ENCODE assay signal across 8 cellular contexts in genomic region chr6:33571637-33572316, GRCh38. TPM values are rescaled to one million over a fixed set of nuclear protein-coding genes. Genes with fewer than 3 reads are reported as not detected.
A peak's percentile ranks its signal among the peaks of the same experiment; 100 is the strongest.
DNase-seq lines count a peak whose midpoint lies in the region; ATAC-seq, FAIRE-seq and TF ChIP-seq lines count a peak whose summit lies in the region.

No MANE protein-coding gene starts in this region.

- H4K91ac ChIP-seq in trophoblast cell (ENCODE audit: low read depth, low read length) = peak overlapping the region; percentile 10

- H2BK12ac ChIP-seq in trophoblast cell (ENCODE audit: low read length) = no peak overlapping the region

- peak overlapping the region; percentile 40 for H3K4me3 ChIP-seq in SJSA1
- peak overlapping the region; percentile 70 for H3K4me3 ChIP-seq in fibroblast of the aortic adventitia (ENCODE audit: low read depth, low read length)
- no peak overlapping the region for H3K4me3 ChIP-seq in trophoblast cell (ENCODE audit: low read depth, low read length)

- no peak overlapping the region for H3K18ac ChIP-seq in trophoblast cell (ENCODE audit: low read length)

- DNase-seq in SJSA1 (ENCODE audit: low read depth in 1 of 2, low spot score in 2 of 2) (no peak), fibroblast of the aortic adventitia (ENCODE audit: low read depth) (no peak), trophoblast cell (no peak), NCI-H2107 (lab: John Stamatoyannopoulos, UW) (no peak), frontal cortex (ENCODE audit: low spot score in 2 of 2) (no peak)
- no peak for DNase-seq in central memory CD4-positive, alpha-beta T cell

- no peaks in the 10 kb centered on the region for H3K79me2 ChIP-seq in trophoblast cell (ENCODE audit: control insufficient read depth, insufficient read depth, low read length, poor library complexity)

- H3K79me1 ChIP-seq in trophoblast cell (ENCODE audit: low read length) = no peaks in the 10 kb centered on the region

- no peaks in the 10 kb centered on the region for H3K4me1 ChIP-seq in ES-I3 (ENCODE audit: insufficient read depth, low read length)
- peaks cover 7% of the 10 kb centered on the region; the same call in 1 of the 2 replicates for H3K4me1 ChIP-seq in SJSA1 (replicated peaks)
- peaks cover 0 to 4% of the 10 kb centered on the region in 2 experiments for H3K4me1 ChIP-seq in trophoblast cell (ENCODE audit: control insufficient read depth in 1 of 2, insufficient read depth in 2 of 2, low read length in 2 of 2)

- no peak overlapping the region for H3K14ac ChIP-seq in trophoblast cell (ENCODE audit: low read length)

- H3K36me3 ChIP-seq in ES-I3 (ENCODE audit: insufficient read depth, low read length) (peaks cover 19% of the 10 kb centered on the region), SJSA1 (peaks cover 27% of the 10 kb centered on the region), trophoblast cell (ENCODE audit: control insufficient read depth in 1 of 2, insufficient read depth in 2 of 2, low read length in 2 of 2) (peaks cover 24 to 25% of the 10 kb centered on the region in 2 experiments)

- no peaks in the 10 kb centered on the region for H3K27me3 ChIP-seq in SJSA1 (replicated peaks)
- no peaks in the 10 kb centered on the region for H3K27me3 ChIP-seq in trophoblast cell (ENCODE audit: insufficient read depth, low read length)

- H3K27ac ChIP-seq in SJSA1 = 0 out of 2 replicates have a peak overlapping the region, but pooled peaks have one; percentile 20
- H3K27ac ChIP-seq in trophoblast cell (ENCODE audit: low read depth, low read length) = no peak overlapping the region

- no peak for FAIRE-seq in frontal cortex (lab: Jason Lieb, UNC)

- peak overlapping the region; percentile 69 for H3K4me2 ChIP-seq in trophoblast cell (ENCODE audit: low read length)

- peak overlapping the region; percentile 1 for H4K12ac ChIP-seq in trophoblast cell (ENCODE audit: low read depth, low read length)

- H2AFZ ChIP-seq in trophoblast cell (ENCODE audit: insufficient read depth, low read length, poor library complexity) = peak overlapping the region; percentile 18

- ATAC-seq in GM21723 (IDR thresholded peaks at IDR 0.05; ENCODE audit: unreplicated experiment) = no peak

- H3K4ac ChIP-seq in trophoblast cell (ENCODE audit: low read depth, low read length) = no peak overlapping the region

- no peak overlapping the region for H2AK5ac ChIP-seq in trophoblast cell (ENCODE audit: low read length)

- H3K9me3 ChIP-seq in ES-I3 (ENCODE audit: control insufficient read depth, insufficient read depth, low read length) (no peaks in the 10 kb centered on the region), SJSA1 (replicated peaks) (no peaks in the 10 kb centered on the region), trophoblast cell (ENCODE audit: insufficient read depth, low read depth, low read length) (peaks cover 2% of the 10 kb centered on the region)

- no CpG with 5 or more reads among the region's 11 CpGs for WGBS in trophoblast cell (ENCODE audit: extremely low coverage, insufficient coverage, insufficient read length)

- no peak for TF ChIP-seq CTCF in fibroblast of the aortic adventitia (IDR thresholded peaks at IDR 0.05; ENCODE audit: insufficient read depth, low read length)

- no peak overlapping the region for H3K23ac ChIP-seq in trophoblast cell (ENCODE audit: low read length)

- H4K8ac ChIP-seq in trophoblast cell (ENCODE audit: low read depth, low read length) = peak overlapping the region; percentile 39

- no peak overlapping the region for H2BK120ac ChIP-seq in trophoblast cell (ENCODE audit: insufficient read depth, low read length, poor library complexity)

- H2BK5ac ChIP-seq in trophoblast cell (ENCODE audit: low read depth, low read length, poor library complexity) = no peak overlapping the region

- peak overlapping the region; percentile 55 for H3K9ac ChIP-seq in ES-I3 (ENCODE audit: low read depth, low read length)
- H3K9ac ChIP-seq in trophoblast cell (ENCODE audit: low read length) = peak overlapping the region; percentile 41

RNA-seq across cellular contexts. Expression of gene BAK1, which starts 8.3 kb away (rescaled TPM):
- total RNA-seq in SJSA1 (2014; rRNA removed; shearing (Covaris generic)) = 14.3 and 23.3 TPM in 2 replicates
- 5.2 and 9.9 TPM in 2 replicates for total RNA-seq in fibroblast of the aortic adventitia (ENCODE audit: low replicate concordance)
- polyA plus RNA-seq in trophoblast cell (2013) = 10.7 TPM in 2 replicates
- 2.9 TPM for total RNA-seq in frontal cortex

RNA-seq across cellular contexts. Expression of gene ITPR3, which starts 49.3 kb away (rescaled TPM):
- total RNA-seq in SJSA1 (2014; rRNA removed; shearing (Covaris generic)) = 9.0 and 11.4 TPM in 2 replicates
- 13.4 and 91.2 TPM in 2 replicates for total RNA-seq in fibroblast of the aortic adventitia (ENCODE audit: low replicate concordance)
- 4.9 and 5.1 TPM in 2 replicates for polyA plus RNA-seq in trophoblast cell (2013)
- total RNA-seq in frontal cortex = 1.2 TPM
